ENCODE assay signal across 9 cellular contexts in genomic region chr19:48446579-48446978, GRCh38. TPM values are rescaled to one million over a fixed set of nuclear protein-coding genes. Genes with fewer than 3 reads are reported as not detected.
DNase-seq lines count a peak whose midpoint lies in the region; ATAC-seq and TF ChIP-seq lines count a peak whose summit lies in the region.
"Had no signal": no experiment of that assay in that cellular context is flagged by ENCODE, and none has a peak within 500 bp of the region (broad histone marks: within the 10 kb centered on the region; RNA-seq: fewer than 3 reads in every experiment).

No MANE protein-coding gene starts in this region.

- H2BK120ac ChIP-seq in trophoblast cell (ENCODE audit: insufficient read depth, low read length, poor library complexity), result no peak overlapping the region

- H3K23ac ChIP-seq in trophoblast cell (ENCODE audit: low read length), result no peak overlapping the region

- H3K4me2 ChIP-seq in DOHH2 (ENCODE audit: low read length), result peak overlapping the region; percentile 86
- H3K4me2 ChIP-seq in trophoblast cell (ENCODE audit: low read length), result peak overlapping the region; percentile 82

- H4K91ac ChIP-seq in trophoblast cell (ENCODE audit: low read depth, low read length), result no peak overlapping the region

- H4K8ac ChIP-seq in trophoblast cell (ENCODE audit: low read depth, low read length), result peak overlapping the region; percentile 25

- POLR2A ChIA-PET in RWPE1 (lab: Yijun Ruan, JAX; ENCODE audit: low non-redundant PET), result no interaction called here

- H3K27ac ChIP-seq in DOHH2 (ENCODE audit: low read depth, low read length) (peak overlapping the region; percentile 85), RWPE1 (peak overlapping the region; percentile 90), esophagus muscularis mucosa (replicated peaks in 1 of 4) (peak overlapping the region; percentile 80 to 91 (median 86)), trophoblast cell (ENCODE audit: low read depth, low read length) (peak overlapping the region; percentile 10)

- DNase-seq in RWPE1 (ENCODE audit: low spot score) (no peak), esophagus muscularis mucosa (ENCODE audit: extremely low spot score) (no peak), trophoblast cell (no peak), kidney tubule cell (ENCODE audit: low spot score) (no peak), NCI-H2081 treated with DMSO at 0.1 percent for 48 hours (lab: John Stamatoyannopoulos, UW) (no peak), NCI-H128 (lab: John Stamatoyannopoulos, UW; ENCODE audit: unreplicated experiment) (no peak)
- DNase-seq: NCI-H748 treated with DMSO at 0.1 percent for 48 hours had no signal

- TF ChIP-seq CTCF in DOHH2 (IDR thresholded peaks at IDR 0.05; ENCODE audit: low read depth, low read length, poor library complexity, severe bottlenecking) (no peak), RWPE1 (conservative IDR thresholded peaks at IDR 0.05; ENCODE audit: low read depth) (no peak), esophagus muscularis mucosa (IDR thresholded peaks at IDR 0.05) (no peak)

- H3K18ac ChIP-seq in trophoblast cell (ENCODE audit: low read length), result peak overlapping the region; percentile 61

- H3K9ac ChIP-seq in trophoblast cell (ENCODE audit: low read length), result peak overlapping the region; percentile 95

- peak overlapping the region; percentile 35 for H4K12ac ChIP-seq in trophoblast cell (ENCODE audit: low read depth, low read length)

- no peak overlapping the region for H2BK12ac ChIP-seq in trophoblast cell (ENCODE audit: low read length)

- peaks cover 5% of the 10 kb centered on the region; the same call in 1 of the 2 replicates for H3F3A ChIP-seq in DOHH2 (ENCODE audit: control insufficient read depth, insufficient read depth)

- WGBS in esophagus muscularis mucosa, result 79% methylated on average over 7 of the region's 7 CpGs
- WGBS in trophoblast cell (ENCODE audit: extremely low coverage, insufficient coverage, insufficient read length), result no CpG with 5 or more reads among the region's 7 CpGs

- no peak overlapping the region for H2AFZ ChIP-seq in trophoblast cell (ENCODE audit: insufficient read depth, low read length, poor library complexity)

- peaks cover 6% of the 10 kb centered on the region for H3K79me1 ChIP-seq in trophoblast cell (ENCODE audit: low read length)

- no peaks in the 10 kb centered on the region for H3K9me2 ChIP-seq in DOHH2 (replicated peaks; ENCODE audit: control insufficient read depth, low read length)

- H2AK5ac ChIP-seq in trophoblast cell (ENCODE audit: low read length), result no peak overlapping the region

- ATAC-seq in HG03139 (IDR thresholded peaks at IDR 0.05; ENCODE audit: unreplicated experiment), result no peak

- peak overlapping the region; percentile 78 for H3K4me3 ChIP-seq in DOHH2 (ENCODE audit: low read length)
- peak overlapping the region; percentile 85 to 96 (median 89) for H3K4me3 ChIP-seq in esophagus muscularis mucosa
- peak overlapping the region; percentile 92 for H3K4me3 ChIP-seq in trophoblast cell (ENCODE audit: low read depth, low read length)

- peak overlapping the region; percentile 77 for H3K4ac ChIP-seq in trophoblast cell (ENCODE audit: low read depth, low read length)

- TF ChIP-seq EP300 in esophagus muscularis mucosa (IDR thresholded peaks at IDR 0.05), result no peak

- H4K20me1 ChIP-seq in DOHH2 (ENCODE audit: control insufficient read depth, insufficient read depth, low read depth, low read length), result peaks cover 9% of the 10 kb centered on the region; the same call in 1 of the 2 replicates

- no peak for TF ChIP-seq POLR2A in esophagus muscularis mucosa (IDR thresholded peaks at IDR 0.05; ENCODE audit: low read depth)

- H3K36me3 ChIP-seq in DOHH2 (ENCODE audit: control insufficient read depth, low read length), result peaks cover 49% of the 10 kb centered on the region
- peaks cover 33 to 51% (median 45%) of the 10 kb centered on the region in 4 donors for H3K36me3 ChIP-seq in esophagus muscularis mucosa
- H3K36me3 ChIP-seq in trophoblast cell (ENCODE audit: control insufficient read depth in 1 of 2, insufficient read depth in 2 of 2, low read length in 2 of 2), result peaks cover 40 to 41% of the 10 kb centered on the region in 2 experiments

- intact Hi-C loops in esophagus muscularis mucosa (cut with DNase I), result no loop called here

- no peaks in the 10 kb centered on the region for H3K27me3 ChIP-seq in DOHH2 (ENCODE audit: control insufficient read depth, low read length)
- H3K27me3 ChIP-seq in esophagus muscularis mucosa, result peaks cover 4 to 28% (median 19%) of the 10 kb centered on the region in 4 donors
- no peaks in the 10 kb centered on the region for H3K27me3 ChIP-seq in trophoblast cell (ENCODE audit: insufficient read depth, low read length)

- CTCF ChIA-PET in RWPE1 (lab: Yijun Ruan, JAX), result interaction anchor here (0.7 kb wide), 1 partner anchor 495 kb away, joined by 3 read pairs; no protein-coding TSS in a partner anchor

- peak overlapping the region; percentile 1 for H3K14ac ChIP-seq in trophoblast cell (ENCODE audit: low read length)

- H3K79me2 ChIP-seq in DOHH2 (ENCODE audit: control insufficient read depth, low read length) (peaks cover 41% of the 10 kb centered on the region), trophoblast cell (ENCODE audit: control insufficient read depth, insufficient read depth, low read length, poor library complexity) (peaks cover 2% of the 10 kb centered on the region)

- H2BK5ac ChIP-seq in trophoblast cell (ENCODE audit: low read depth, low read length, poor library complexity), result no peak overlapping the region

- H3K9me3 ChIP-seq in DOHH2 (ENCODE audit: control insufficient read depth, insufficient read depth, low read length) (no peaks in the 10 kb centered on the region), esophagus muscularis mucosa (no peaks in the 10 kb centered on the region), trophoblast cell (ENCODE audit: insufficient read depth, low read depth, low read length) (no peaks in the 10 kb centered on the region)

- H3K4me1 ChIP-seq in DOHH2 (ENCODE audit: control insufficient read depth, low read length) (peaks cover 25% of the 10 kb centered on the region), esophagus muscularis mucosa (peaks cover 22 to 38% (median 31%) of the 10 kb centered on the region in 4 donors), trophoblast cell (ENCODE audit: control insufficient read depth in 1 of 2, insufficient read depth in 2 of 2, low read length in 2 of 2) (peaks cover 11 to 13% of the 10 kb centered on the region in 2 experiments)

RNA-seq across cellular contexts. Expression of gene GRWD1, which starts 0.8 kb away (rescaled TPM):
- total RNA-seq in esophagus muscularis mucosa, result 10 to 100 TPM; 19.5 to 42.9 (median 31.7) TPM
- polyA plus RNA-seq in trophoblast cell (2013), result 13.3 and 13.5 TPM in 2 replicates

RNA-seq across cellular contexts. Expression of gene KCNJ14, which starts 8.8 kb away (rescaled TPM):
- total RNA-seq in esophagus muscularis mucosa, result under 1 TPM; 0.42 to 0.86 (median 0.51) TPM
- 0.49 and 0.57 TPM in 2 replicates for polyA plus RNA-seq in trophoblast cell (2013)

RNA-seq across cellular contexts. Expression of gene CYTH2, which starts 22.6 kb away (rescaled TPM):
- total RNA-seq in esophagus muscularis mucosa, result 10 to 100 TPM; 40.1 to 50.7 (median 48.4) TPM
- 63.7 and 67.0 TPM in 2 replicates for polyA plus RNA-seq in trophoblast cell (2013)

RNA-seq across cellular contexts. Expression of gene GRIN2D, which starts 53.1 kb away (rescaled TPM):
- total RNA-seq in esophagus muscularis mucosa, result under 1 TPM; 0.19 to 0.42 (median 0.37) TPM
- 3.3 and 3.6 TPM in 2 replicates for polyA plus RNA-seq in trophoblast cell (2013)

RNA-seq across cellular contexts. Expression of gene KDELR1, which starts 55.2 kb away (rescaled TPM):
- 100 to 1,000 TPM in 1 of 4 donors, 10 to 100 TPM in 3; 55.2 to 105 (median 77.6) TPM for total RNA-seq in esophagus muscularis mucosa
- polyA plus RNA-seq in trophoblast cell (2013), result 586 and 590 TPM in 2 replicates

Comparison
In these comparisons a context has a peak if more than half of its experiments do, and no peak if none do; other contexts are left out.
1. H3K27ac ChIP-seq: peak in every context shown above with its lines; median percentile 90 in RWPE1; 86 in esophagus muscularis mucosa; 85 in DOHH2; 10 in trophoblast cell.